Comparison of ENCODE assay signal across 8 cellular contexts in the genomic region with DNA sequence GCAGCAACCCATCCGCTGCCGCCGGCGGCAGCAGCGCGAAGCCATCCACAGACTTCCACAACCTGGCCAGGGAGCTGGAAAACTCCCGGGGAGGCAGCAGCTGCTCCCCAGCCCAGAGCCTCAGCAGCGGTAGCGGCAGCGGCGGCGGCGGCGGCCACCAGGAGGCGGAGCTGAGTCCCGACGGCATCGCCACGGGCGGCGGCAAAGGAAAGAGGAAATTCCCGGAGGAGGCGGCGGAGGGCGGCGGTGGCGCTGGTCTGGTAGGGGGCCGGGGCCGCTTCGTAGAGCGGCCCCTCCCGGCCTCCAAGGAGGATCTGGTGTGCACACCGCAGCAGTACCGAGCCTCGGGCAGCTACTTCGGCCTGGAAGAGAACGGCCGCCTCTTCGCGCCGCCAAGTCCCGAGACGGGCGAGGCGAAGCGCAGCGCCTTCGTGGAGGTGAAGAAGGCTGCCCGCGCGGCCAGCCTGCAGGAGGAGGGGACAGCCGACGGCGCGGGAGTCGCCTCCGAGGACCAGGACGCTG. TPM values are rescaled to one million over a fixed set of nuclear protein-coding genes. Genes with fewer than 3 reads are reported as not detected.
DNase-seq lines count a peak whose midpoint lies in the region; ATAC-seq, FAIRE-seq and TF ChIP-seq lines count a peak whose summit lies in the region.

No MANE protein-coding gene starts in this region.

- peaks cover 29% of the 10 kb centered on the region for H3K27me3 Mint-ChIP-seq in activated CD8-positive, alpha-beta T cell treated with anti-CD3 and anti-CD28 coated beads, Interleukin-2, amount 10 ng/mL, durations not matched to agents 7 days and 5 days (ENCODE audit: low read depth)
- no peaks in the 10 kb centered on the region for H3K27me3 Mint-ChIP-seq in effector memory CD8-positive, alpha-beta T cell

- ATAC-seq in HG02798 (IDR thresholded peaks at IDR 0.05; ENCODE audit: poor library complexity, unreplicated experiment) = peak; percentile 83
- peak; percentile 77 for ATAC-seq in activated CD8-positive, alpha-beta T cell treated with anti-CD3 and anti-CD28 coated beads, Interleukin-2, amount 10 ng/mL, durations not matched to agents 7 days and 5 days
- peak; percentile 65 for ATAC-seq in effector memory CD8-positive, alpha-beta T cell (replicated peaks)
- ATAC-seq in SK-N-SH treated with all-trans-retinoic acid at 6 μM for 48 hours = no peak

- no peak for FAIRE-seq in GM18507 (lab: Jason Lieb, UNC)

- peak overlapping the region; percentile 71 for H3K4me3 Mint-ChIP-seq in activated CD8-positive, alpha-beta T cell treated with anti-CD3 and anti-CD28 coated beads, Interleukin-2, amount 10 ng/mL, durations not matched to agents 7 days and 5 days
- H3K4me3 Mint-ChIP-seq in effector memory CD8-positive, alpha-beta T cell = peak overlapping the region; percentile 79 to 92

- POLR2A ChIA-PET in activated CD8-positive, alpha-beta T cell treated with anti-CD3 and anti-CD28 coated beads, Interleukin-2, amount 10 ng/mL, durations not matched to agents 7 days and 5 days (lab: Charles Lee) = interaction anchor here (0.6 to 2.2 kb wide), 7 partner anchors 16 to 294 kb away, joined by 3 to 17 read pairs (median 4); no protein-coding TSS in a partner anchor

- peak; percentile 48 for DNase-seq in GM18507 (ENCODE audit: extremely low spot score, insufficient read length, low read depth)
- DNase-seq in NCI-H2081 treated with DMSO at 0.1 percent for 48 hours (lab: John Stamatoyannopoulos, UW) = peak; percentile 23
- DNase-seq in activated CD8-positive, alpha-beta T cell treated with anti-CD3 and anti-CD28 coated beads, Interleukin-2, amount 10 ng/mL, durations not matched to agents 7 days and 5 days = peak; percentile 78
- peak; percentile 68 to 76 (median 75) for DNase-seq in effector memory CD8-positive, alpha-beta T cell
- DNase-seq in mesenteric fat pad (ENCODE audit: low spot score) = peak; percentile 95
- DNase-seq in stimulated activated CD8-positive, alpha-beta memory T cell treated with anti-CD3 and anti-CD28 coated beads, Interleukin-2, amount 100 ng/mL, for 1 hour (ENCODE audit: low read depth in 2 of 2) = peak; percentile 54 to 56

- peaks cover 17% of the 10 kb centered on the region for H3K36me3 Mint-ChIP-seq in activated CD8-positive, alpha-beta T cell treated with anti-CD3 and anti-CD28 coated beads, Interleukin-2, amount 10 ng/mL, durations not matched to agents 7 days and 5 days (ENCODE audit: low read depth)
- H3K36me3 Mint-ChIP-seq in effector memory CD8-positive, alpha-beta T cell (ENCODE audit: insufficient read depth) = peaks cover 21% of the 10 kb centered on the region

- CTCF ChIA-PET in activated CD8-positive, alpha-beta T cell treated with anti-CD3 and anti-CD28 coated beads, Interleukin-2, amount 10 ng/mL, durations not matched to agents 7 days and 5 days (lab: Charles Lee) = interaction anchor here (0.7 to 2.6 kb wide), 33 partner anchors 9 to 1262 kb away, joined by 3 to 79 read pairs (median 4); a partner anchor contains a TSS

- H3K27ac Mint-ChIP-seq in activated CD8-positive, alpha-beta T cell treated with anti-CD3 and anti-CD28 coated beads, Interleukin-2, amount 10 ng/mL, durations not matched to agents 7 days and 5 days = peak overlapping the region; percentile 54
- H3K27ac Mint-ChIP-seq in effector memory CD8-positive, alpha-beta T cell = peak overlapping the region; percentile 84 to 95

- peaks cover 24% of the 10 kb centered on the region for H3K4me1 Mint-ChIP-seq in activated CD8-positive, alpha-beta T cell treated with anti-CD3 and anti-CD28 coated beads, Interleukin-2, amount 10 ng/mL, durations not matched to agents 7 days and 5 days (ENCODE audit: low read depth)
- peaks cover 21 to 25% of the 10 kb centered on the region in 2 donors for H3K4me1 Mint-ChIP-seq in effector memory CD8-positive, alpha-beta T cell (ENCODE audit: low read depth in 2 of 2)

- no peaks in the 10 kb centered on the region for H3K9me3 Mint-ChIP-seq in activated CD8-positive, alpha-beta T cell treated with anti-CD3 and anti-CD28 coated beads, Interleukin-2, amount 10 ng/mL, durations not matched to agents 7 days and 5 days (ENCODE audit: insufficient read depth)
- no peaks in the 10 kb centered on the region for H3K9me3 Mint-ChIP-seq in effector memory CD8-positive, alpha-beta T cell

TF ChIP-seq in SK-N-SH treated with all-trans-retinoic acid at 6 μM for 48 hours, 23 proteins besides CTCF, POLR2A, EP300 and RAD21:
- TF ChIP-seq CSDC2 (CRISPR knock-in tag; IDR thresholded peaks at IDR 0.05) = no peak
- TF ChIP-seq ZNF70 (CRISPR knock-in tag; IDR thresholded peaks at IDR 0.05) = no peak
- TF ChIP-seq, protein P1, sequence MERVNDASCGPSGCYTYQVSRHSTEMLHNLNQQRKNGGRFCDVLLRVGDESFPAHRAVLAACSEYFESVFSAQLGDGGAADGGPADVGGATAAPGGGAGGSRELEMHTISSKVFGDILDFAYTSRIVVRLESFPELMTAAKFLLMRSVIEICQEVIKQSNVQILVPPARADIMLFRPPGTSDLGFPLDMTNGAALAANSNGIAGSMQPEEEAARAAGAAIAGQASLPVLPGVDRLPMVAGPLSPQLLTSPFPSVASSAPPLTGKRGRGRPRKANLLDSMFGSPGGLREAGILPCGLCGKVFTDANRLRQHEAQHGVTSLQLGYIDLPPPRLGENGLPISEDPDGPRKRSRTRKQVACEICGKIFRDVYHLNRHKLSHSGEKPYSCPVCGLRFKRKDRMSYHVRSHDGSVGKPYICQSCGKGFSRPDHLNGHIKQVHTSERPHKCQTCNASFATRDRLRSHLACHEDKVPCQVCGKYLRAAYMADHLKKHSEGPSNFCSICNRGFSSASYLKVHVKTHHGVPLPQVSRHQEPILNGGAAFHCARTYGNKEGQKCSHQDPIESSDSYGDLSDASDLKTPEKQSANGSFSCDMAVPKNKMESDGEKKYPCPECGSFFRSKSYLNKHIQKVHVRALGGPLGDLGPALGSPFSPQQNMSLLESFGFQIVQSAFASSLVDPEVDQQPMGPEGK (CRISPR knock-in tag; IDR thresholded peaks at IDR 0.05; ENCODE audit: borderline replicate concordance) = no peak
- TF ChIP-seq TCF4 (CRISPR knock-in tag; IDR thresholded peaks at IDR 0.05; ENCODE audit: borderline replicate concordance) = no peak
- TF ChIP-seq ZNF8 (CRISPR knock-in tag; IDR thresholded peaks at IDR 0.05) = no peak
- TF ChIP-seq ARNTL (CRISPR knock-in tag; IDR thresholded peaks at IDR 0.05; ENCODE audit: borderline replicate concordance, low read depth) = no peak
- no peak for TF ChIP-seq ZFP3 (CRISPR knock-in tag; IDR thresholded peaks at IDR 0.05)
- no peak for TF ChIP-seq PPARA (CRISPR knock-in tag; IDR thresholded peaks at IDR 0.05; ENCODE audit: borderline replicate concordance)
- no peak for TF ChIP-seq GLIS3 (CRISPR knock-in tag; IDR thresholded peaks at IDR 0.05)
- no peak for TF ChIP-seq BACH2 (CRISPR knock-in tag; IDR thresholded peaks at IDR 0.05; ENCODE audit: borderline replicate concordance)
- TF ChIP-seq, protein P2, sequence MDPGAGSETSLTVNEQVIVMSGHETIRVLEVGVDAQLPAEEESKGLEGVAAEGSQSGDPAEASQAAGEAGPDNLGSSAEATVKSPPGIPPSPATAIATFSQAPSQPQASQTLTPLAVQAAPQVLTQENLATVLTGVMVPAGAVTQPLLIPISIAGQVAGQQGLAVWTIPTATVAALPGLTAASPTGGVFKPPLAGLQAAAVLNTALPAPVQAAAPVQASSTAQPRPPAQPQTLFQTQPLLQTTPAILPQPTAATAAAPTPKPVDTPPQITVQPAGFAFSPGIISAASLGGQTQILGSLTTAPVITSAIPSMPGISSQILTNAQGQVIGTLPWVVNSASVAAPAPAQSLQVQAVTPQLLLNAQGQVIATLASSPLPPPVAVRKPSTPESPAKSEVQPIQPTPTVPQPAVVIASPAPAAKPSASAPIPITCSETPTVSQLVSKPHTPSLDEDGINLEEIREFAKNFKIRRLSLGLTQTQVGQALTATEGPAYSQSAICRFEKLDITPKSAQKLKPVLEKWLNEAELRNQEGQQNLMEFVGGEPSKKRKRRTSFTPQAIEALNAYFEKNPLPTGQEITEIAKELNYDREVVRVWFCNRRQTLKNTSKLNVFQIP (CRISPR knock-in tag; IDR thresholded peaks at IDR 0.05; ENCODE audit: borderline replicate concordance, low read depth) = no peak

RNA-seq across cellular contexts. Expression of a gene that starts 4.9 kb away (rescaled TPM):
- 1 to 10 TPM; 3.7 to 4.2 TPM for total RNA-seq in activated CD8-positive, alpha-beta T cell treated with anti-CD3 and anti-CD28 coated beads, Interleukin-2, amount 10 ng/mL, durations not matched to agents 7 days and 5 days
- 2.6 TPM for total RNA-seq in mesenteric fat pad

Comparison
In these comparisons a context has a peak if more than half of its experiments do, and no peak if none do; other contexts are left out.
1. DNase-seq: peak in every context shown above with its lines; median percentile 95 in mesenteric fat pad; 78 in activated CD8-positive, alpha-beta T cell treated with anti-CD3 and anti-CD28 coated beads, Interleukin-2, amount 10 ng/mL, durations not matched to agents 7 days and 5 days; 75 in effector memory CD8-positive, alpha-beta T cell; 55 in stimulated activated CD8-positive, alpha-beta memory T cell treated with anti-CD3 and anti-CD28 coated beads, Interleukin-2, amount 100 ng/mL, for 1 hour; 48 in GM18507; 23 in NCI-H2081 treated with DMSO at 0.1 percent for 48 hours.